Comparison of ENCODE assay signal across 1 cellular context in genomic region chr3:48989126-48989795, GRCh38.
TF ChIP-seq lines count a peak whose summit lies in the region.

No MANE protein-coding gene starts in this region.

TF ChIP-seq in WTC11, 78 proteins besides CTCF, POLR2A, EP300 and RAD21 (continued from another document):
- TF ChIP-seq PRRX2 (CRISPR knock-in tag; IDR thresholded peaks at IDR 0.05) (no peak), ATF6 (CRISPR knock-in tag; IDR thresholded peaks at IDR 0.05) (no peak), GABPB1 (CRISPR knock-in tag; IDR thresholded peaks at IDR 0.05) (no peak), OVOL2 (CRISPR knock-in tag; IDR thresholded peaks at IDR 0.05; ENCODE audit: borderline replicate concordance) (no peak), AFF4 (CRISPR knock-in tag; IDR thresholded peaks at IDR 0.05; ENCODE audit: borderline replicate concordance) (no peak), TCF7 (CRISPR knock-in tag; IDR thresholded peaks at IDR 0.05; ENCODE audit: low read depth) (no peak), ZNF263 (CRISPR knock-in tag; IDR thresholded peaks at IDR 0.05; ENCODE audit: low read depth) (no peak), ZNF219 (CRISPR knock-in tag; IDR thresholded peaks at IDR 0.05; ENCODE audit: borderline replicate concordance) (no peak), FOXK1 (CRISPR knock-in tag; IDR thresholded peaks at IDR 0.05) (no peak), USF1 (CRISPR knock-in tag; IDR thresholded peaks at IDR 0.05) (no peak), PREB (CRISPR knock-in tag; IDR thresholded peaks at IDR 0.05; ENCODE audit: borderline replicate concordance) (no peak), EMX1 (CRISPR knock-in tag; IDR thresholded peaks at IDR 0.05) (no peak), TEAD1 (CRISPR knock-in tag; IDR thresholded peaks at IDR 0.05) (peak; percentile 70), ZNF232 (CRISPR knock-in tag; IDR thresholded peaks at IDR 0.05) (no peak), NR2C2 (CRISPR knock-in tag; IDR thresholded peaks at IDR 0.05) (no peak), E2F5 (CRISPR knock-in tag; IDR thresholded peaks at IDR 0.05) (no peak), MLX (CRISPR knock-in tag; IDR thresholded peaks at IDR 0.05) (no peak), NFE2L1 (CRISPR knock-in tag; IDR thresholded peaks at IDR 0.05) (0 out of 2 replicates have a peak, but pooled peaks have one; percentile 44), HMGXB4 (CRISPR knock-in tag; IDR thresholded peaks at IDR 0.05) (no peak), ZNF138 (CRISPR knock-in tag; conservative IDR thresholded peaks at IDR 0.05) (no peak)
- TF ChIP-seq, protein P1, sequence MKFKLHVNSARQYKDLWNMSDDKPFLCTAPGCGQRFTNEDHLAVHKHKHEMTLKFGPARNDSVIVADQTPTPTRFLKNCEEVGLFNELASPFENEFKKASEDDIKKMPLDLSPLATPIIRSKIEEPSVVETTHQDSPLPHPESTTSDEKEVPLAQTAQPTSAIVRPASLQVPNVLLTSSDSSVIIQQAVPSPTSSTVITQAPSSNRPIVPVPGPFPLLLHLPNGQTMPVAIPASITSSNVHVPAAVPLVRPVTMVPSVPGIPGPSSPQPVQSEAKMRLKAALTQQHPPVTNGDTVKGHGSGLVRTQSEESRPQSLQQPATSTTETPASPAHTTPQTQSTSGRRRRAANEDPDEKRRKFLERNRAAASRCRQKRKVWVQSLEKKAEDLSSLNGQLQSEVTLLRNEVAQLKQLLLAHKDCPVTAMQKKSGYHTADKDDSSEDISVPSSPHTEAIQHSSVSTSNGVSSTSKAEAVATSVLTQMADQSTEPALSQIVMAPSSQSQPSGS (CRISPR knock-in tag; IDR thresholded peaks at IDR 0.05; ENCODE audit: borderline replicate concordance, low read depth) = no peak
- TF ChIP-seq, protein P2, sequence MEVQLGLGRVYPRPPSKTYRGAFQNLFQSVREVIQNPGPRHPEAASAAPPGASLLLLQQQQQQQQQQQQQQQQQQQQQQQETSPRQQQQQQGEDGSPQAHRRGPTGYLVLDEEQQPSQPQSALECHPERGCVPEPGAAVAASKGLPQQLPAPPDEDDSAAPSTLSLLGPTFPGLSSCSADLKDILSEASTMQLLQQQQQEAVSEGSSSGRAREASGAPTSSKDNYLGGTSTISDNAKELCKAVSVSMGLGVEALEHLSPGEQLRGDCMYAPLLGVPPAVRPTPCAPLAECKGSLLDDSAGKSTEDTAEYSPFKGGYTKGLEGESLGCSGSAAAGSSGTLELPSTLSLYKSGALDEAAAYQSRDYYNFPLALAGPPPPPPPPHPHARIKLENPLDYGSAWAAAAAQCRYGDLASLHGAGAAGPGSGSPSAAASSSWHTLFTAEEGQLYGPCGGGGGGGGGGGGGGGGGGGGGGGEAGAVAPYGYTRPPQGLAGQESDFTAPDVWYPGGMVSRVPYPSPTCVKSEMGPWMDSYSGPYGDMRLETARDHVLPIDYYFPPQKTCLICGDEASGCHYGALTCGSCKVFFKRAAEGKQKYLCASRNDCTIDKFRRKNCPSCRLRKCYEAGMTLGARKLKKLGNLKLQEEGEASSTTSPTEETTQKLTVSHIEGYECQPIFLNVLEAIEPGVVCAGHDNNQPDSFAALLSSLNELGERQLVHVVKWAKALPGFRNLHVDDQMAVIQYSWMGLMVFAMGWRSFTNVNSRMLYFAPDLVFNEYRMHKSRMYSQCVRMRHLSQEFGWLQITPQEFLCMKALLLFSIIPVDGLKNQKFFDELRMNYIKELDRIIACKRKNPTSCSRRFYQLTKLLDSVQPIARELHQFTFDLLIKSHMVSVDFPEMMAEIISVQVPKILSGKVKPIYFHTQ (CRISPR knock-in tag; IDR thresholded peaks at IDR 0.05) = no peak
- TF ChIP-seq, protein P3, sequence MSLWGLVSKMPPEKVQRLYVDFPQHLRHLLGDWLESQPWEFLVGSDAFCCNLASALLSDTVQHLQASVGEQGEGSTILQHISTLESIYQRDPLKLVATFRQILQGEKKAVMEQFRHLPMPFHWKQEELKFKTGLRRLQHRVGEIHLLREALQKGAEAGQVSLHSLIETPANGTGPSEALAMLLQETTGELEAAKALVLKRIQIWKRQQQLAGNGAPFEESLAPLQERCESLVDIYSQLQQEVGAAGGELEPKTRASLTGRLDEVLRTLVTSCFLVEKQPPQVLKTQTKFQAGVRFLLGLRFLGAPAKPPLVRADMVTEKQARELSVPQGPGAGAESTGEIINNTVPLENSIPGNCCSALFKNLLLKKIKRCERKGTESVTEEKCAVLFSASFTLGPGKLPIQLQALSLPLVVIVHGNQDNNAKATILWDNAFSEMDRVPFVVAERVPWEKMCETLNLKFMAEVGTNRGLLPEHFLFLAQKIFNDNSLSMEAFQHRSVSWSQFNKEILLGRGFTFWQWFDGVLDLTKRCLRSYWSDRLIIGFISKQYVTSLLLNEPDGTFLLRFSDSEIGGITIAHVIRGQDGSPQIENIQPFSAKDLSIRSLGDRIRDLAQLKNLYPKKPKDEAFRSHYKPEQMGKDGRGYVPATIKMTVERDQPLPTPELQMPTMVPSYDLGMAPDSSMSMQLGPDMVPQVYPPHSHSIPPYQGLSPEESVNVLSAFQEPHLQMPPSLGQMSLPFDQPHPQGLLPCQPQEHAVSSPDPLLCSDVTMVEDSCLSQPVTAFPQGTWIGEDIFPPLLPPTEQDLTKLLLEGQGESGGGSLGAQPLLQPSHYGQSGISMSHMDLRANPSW (CRISPR knock-in tag; conservative IDR thresholded peaks at IDR 0.05; ENCODE audit: low read depth) = no peak
- TF ChIP-seq, protein P4, sequence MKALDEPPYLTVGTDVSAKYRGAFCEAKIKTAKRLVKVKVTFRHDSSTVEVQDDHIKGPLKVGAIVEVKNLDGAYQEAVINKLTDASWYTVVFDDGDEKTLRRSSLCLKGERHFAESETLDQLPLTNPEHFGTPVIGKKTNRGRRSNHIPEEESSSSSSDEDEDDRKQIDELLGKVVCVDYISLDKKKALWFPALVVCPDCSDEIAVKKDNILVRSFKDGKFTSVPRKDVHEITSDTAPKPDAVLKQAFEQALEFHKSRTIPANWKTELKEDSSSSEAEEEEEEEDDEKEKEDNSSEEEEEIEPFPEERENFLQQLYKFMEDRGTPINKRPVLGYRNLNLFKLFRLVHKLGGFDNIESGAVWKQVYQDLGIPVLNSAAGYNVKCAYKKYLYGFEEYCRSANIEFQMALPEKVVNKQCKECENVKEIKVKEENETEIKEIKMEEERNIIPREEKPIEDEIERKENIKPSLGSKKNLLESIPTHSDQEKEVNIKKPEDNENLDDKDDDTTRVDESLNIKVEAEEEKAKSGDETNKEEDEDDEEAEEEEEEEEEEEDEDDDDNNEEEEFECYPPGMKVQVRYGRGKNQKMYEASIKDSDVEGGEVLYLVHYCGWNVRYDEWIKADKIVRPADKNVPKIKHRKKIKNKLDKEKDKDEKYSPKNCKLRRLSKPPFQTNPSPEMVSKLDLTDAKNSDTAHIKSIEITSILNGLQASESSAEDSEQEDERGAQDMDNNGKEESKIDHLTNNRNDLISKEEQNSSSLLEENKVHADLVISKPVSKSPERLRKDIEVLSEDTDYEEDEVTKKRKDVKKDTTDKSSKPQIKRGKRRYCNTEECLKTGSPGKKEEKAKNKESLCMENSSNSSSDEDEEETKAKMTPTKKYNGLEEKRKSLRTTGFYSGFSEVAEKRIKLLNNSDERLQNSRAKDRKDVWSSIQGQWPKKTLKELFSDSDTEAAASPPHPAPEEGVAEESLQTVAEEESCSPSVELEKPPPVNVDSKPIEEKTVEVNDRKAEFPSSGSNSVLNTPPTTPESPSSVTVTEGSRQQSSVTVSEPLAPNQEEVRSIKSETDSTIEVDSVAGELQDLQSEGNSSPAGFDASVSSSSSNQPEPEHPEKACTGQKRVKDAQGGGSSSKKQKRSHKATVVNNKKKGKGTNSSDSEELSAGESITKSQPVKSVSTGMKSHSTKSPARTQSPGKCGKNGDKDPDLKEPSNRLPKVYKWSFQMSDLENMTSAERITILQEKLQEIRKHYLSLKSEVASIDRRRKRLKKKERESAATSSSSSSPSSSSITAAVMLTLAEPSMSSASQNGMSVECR (CRISPR knock-in tag; IDR thresholded peaks at IDR 0.05; ENCODE audit: borderline replicate concordance) = peak; percentile 45; the same call in 1 of the 2 replicates
- TF ChIP-seq, protein P5, sequence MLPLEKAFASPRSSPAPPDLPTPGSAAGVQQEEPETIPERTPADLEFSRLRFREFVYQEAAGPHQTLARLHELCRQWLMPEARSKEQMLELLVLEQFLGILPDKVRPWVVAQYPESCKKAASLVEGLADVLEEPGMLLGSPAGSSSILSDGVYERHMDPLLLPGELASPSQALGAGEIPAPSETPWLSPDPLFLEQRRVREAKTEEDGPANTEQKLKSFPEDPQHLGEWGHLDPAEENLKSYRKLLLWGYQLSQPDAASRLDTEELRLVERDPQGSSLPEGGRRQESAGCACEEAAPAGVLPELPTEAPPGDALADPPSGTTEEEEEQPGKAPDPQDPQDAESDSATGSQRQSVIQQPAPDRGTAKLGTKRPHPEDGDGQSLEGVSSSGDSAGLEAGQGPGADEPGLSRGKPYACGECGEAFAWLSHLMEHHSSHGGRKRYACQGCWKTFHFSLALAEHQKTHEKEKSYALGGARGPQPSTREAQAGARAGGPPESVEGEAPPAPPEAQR (CRISPR knock-in tag; IDR thresholded peaks at IDR 0.05) = no peak
